In genomic region chr14:70183991-70184390, GRCh38 we compare ENCODE assay signal across 18 cellular contexts. TPM values are rescaled to one million over a fixed set of nuclear protein-coding genes. Genes with fewer than 3 reads are reported as not detected.
DNase-seq lines count a peak whose midpoint lies in the region; ATAC-seq and TF ChIP-seq lines count a peak whose summit lies in the region.
"Had no signal": no experiment of that assay in that cellular context is flagged by ENCODE, and none has a peak within 500 bp of the region (broad histone marks: within the 10 kb centered on the region; RNA-seq: fewer than 3 reads in every experiment).

No MANE protein-coding gene starts in this region.

- H3K27me3 Mint-ChIP-seq in activated T-helper 17 cell treated with anti-CD3 and anti-CD28 coated beads, Interleukin-2, amount 50 U/mL, for 72 hours, result peaks cover 27% of the 10 kb centered on the region

- no peak for TF ChIP-seq EP300 in esophagus muscularis mucosa (IDR thresholded peaks at IDR 0.05)

- WGBS in esophagus muscularis mucosa, result 88% methylated on average over 6 of the region's 6 CpGs

- H3K4me1 Mint-ChIP-seq in activated T-helper 17 cell treated with anti-CD3 and anti-CD28 coated beads, Interleukin-2, amount 50 U/mL, for 72 hours, result peaks cover 5% of the 10 kb centered on the region

- no peaks in the 10 kb centered on the region for H3K9me3 ChIP-seq in esophagus muscularis mucosa
- H3K9me3 ChIP-seq: stomach had no signal

- TF ChIP-seq CTCF in esophagus muscularis mucosa (IDR thresholded peaks at IDR 0.05), result no peak

- H3K27ac ChIP-seq in esophagus muscularis mucosa (replicated peaks in 1 of 4), result no peak overlapping the region
- H3K27ac ChIP-seq: stomach had no signal

- DNase-seq in esophagus muscularis mucosa (ENCODE audit: extremely low spot score) (peak; percentile 72), iPS-NIHi11 (ENCODE audit: low spot score) (no peak)
- DNase-seq in activated CD8-positive, alpha-beta memory T cell treated with anti-CD3 and anti-CD28 coated beads, Interleukin-2, amount 50 U/mL, for 4 hours, result no peak
- DNase-seq in activated CD8-positive, alpha-beta memory T cell treated with anti-CD3 and anti-CD28 coated beads for 24 hours, result no peak
- DNase-seq: activated CD4-positive, alpha-beta T cell treated with anti-CD3 and anti-CD28 coated beads, Interleukin-2, amount 50 U/mL, for 4 hours; activated gamma-delta T cell treated with Interleukin-2 at 50 U/mL for 16 hours; effector CD4-positive, alpha-beta T cell; IMR-90; kidney; NCI-H446 treated with DMSO at 0.1 percent for 48 hours; stimulated activated CD4-positive, alpha-beta T cell treated with anti-CD3 and anti-CD28 coated beads, Interleukin-2, amount 100 ng/mL, for 48 hours; stomach had no signal

- intact Hi-C loops in esophagus muscularis mucosa (cut with DNase I), result no loop called here

- H3K4me3 Mint-ChIP-seq in activated T-helper 17 cell treated with anti-CD3 and anti-CD28 coated beads, Interleukin-2, amount 50 U/mL, for 72 hours, result no peak overlapping the region
- H3K4me3 Mint-ChIP-seq: brain had no signal

- peaks cover 0 to 37% (median 7%) of the 10 kb centered on the region in 4 donors for H3K27me3 ChIP-seq in esophagus muscularis mucosa

- H3K9me3 Mint-ChIP-seq in activated T-helper 17 cell treated with anti-CD3 and anti-CD28 coated beads, Interleukin-2, amount 50 U/mL, for 72 hours, result no peaks in the 10 kb centered on the region
- H3K9me3 Mint-ChIP-seq: brain had no signal

- TF ChIP-seq POLR2A in esophagus muscularis mucosa (IDR thresholded peaks at IDR 0.05; ENCODE audit: low read depth), result no peak

- no peak overlapping the region for H3K4me3 ChIP-seq in esophagus muscularis mucosa
- H3K4me3 ChIP-seq: stomach had no signal

- H3K36me3 Mint-ChIP-seq in activated T-helper 17 cell treated with anti-CD3 and anti-CD28 coated beads, Interleukin-2, amount 50 U/mL, for 72 hours (ENCODE audit: low read depth), result no peaks in the 10 kb centered on the region

- peaks cover 14 to 24% (median 23%) of the 10 kb centered on the region in 4 donors for H3K4me1 ChIP-seq in esophagus muscularis mucosa

- ATAC-seq in GM18519 (IDR thresholded peaks at IDR 0.05; ENCODE audit: low FRiP score, unreplicated experiment) (peak; percentile 45), GM21526 (IDR thresholded peaks at IDR 0.05; ENCODE audit: low FRiP score, unreplicated experiment) (peak; percentile 68), HG03045 (IDR thresholded peaks at IDR 0.05; ENCODE audit: unreplicated experiment) (peak; percentile 44)
- no peak for ATAC-seq in activated T-helper 17 cell treated with anti-CD3 and anti-CD28 coated beads, Interleukin-2, amount 50 U/mL, for 72 hours (replicated peaks)
- ATAC-seq: Panc1 had no signal

- H3K36me3 ChIP-seq in esophagus muscularis mucosa, result no peaks in the 10 kb centered on the region
- H3K36me3 ChIP-seq: stomach had no signal

- no peak overlapping the region for H3K27ac Mint-ChIP-seq in activated T-helper 17 cell treated with anti-CD3 and anti-CD28 coated beads, Interleukin-2, amount 50 U/mL, for 72 hours
- H3K27ac Mint-ChIP-seq: brain had no signal

RNA-seq across cellular contexts. Expression of gene SLC8A3, which starts 4.8 kb away (rescaled TPM):
- 1 to 10 TPM in 1 of 4 donors, under 1 TPM in 3; 0.19 to 1.7 (median 0.90) TPM for total RNA-seq in esophagus muscularis mucosa
- total RNA-seq in activated T-helper 17 cell treated with anti-CD3 and anti-CD28 coated beads, Interleukin-2, amount 50 U/mL, for 72 hours, result 1 to 10 TPM in 1 of 2 donors, under 1 TPM in 1; 0.15 to 2.0 TPM
